1 cellular context compared by ENCODE assay signal in the genomic region with DNA sequence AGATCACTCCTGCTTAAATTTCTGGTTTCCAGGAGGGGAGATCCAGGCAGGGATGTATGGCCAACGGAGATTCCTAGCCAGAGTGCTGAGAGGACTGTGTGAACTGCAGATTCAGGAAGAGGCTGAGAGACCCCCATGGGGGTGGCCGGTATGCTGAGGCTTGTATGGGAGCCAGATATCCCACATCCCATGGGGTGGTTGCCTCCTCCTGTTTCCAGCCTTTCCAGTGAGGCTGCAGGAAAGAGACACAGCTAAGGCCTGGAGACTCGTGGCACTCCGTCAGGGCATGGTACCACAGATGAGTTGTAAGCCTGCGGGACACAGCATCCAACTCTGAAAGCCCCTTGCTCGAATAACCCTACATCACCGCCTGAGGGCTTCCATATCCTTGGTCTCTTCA.
TF ChIP-seq lines count a peak whose summit lies in the region.

No MANE protein-coding gene starts in this region.

TF ChIP-seq in GM23338, 12 proteins besides CTCF, POLR2A, EP300 and RAD21 (continued from another document):
- TF ChIP-seq, protein P1, sequence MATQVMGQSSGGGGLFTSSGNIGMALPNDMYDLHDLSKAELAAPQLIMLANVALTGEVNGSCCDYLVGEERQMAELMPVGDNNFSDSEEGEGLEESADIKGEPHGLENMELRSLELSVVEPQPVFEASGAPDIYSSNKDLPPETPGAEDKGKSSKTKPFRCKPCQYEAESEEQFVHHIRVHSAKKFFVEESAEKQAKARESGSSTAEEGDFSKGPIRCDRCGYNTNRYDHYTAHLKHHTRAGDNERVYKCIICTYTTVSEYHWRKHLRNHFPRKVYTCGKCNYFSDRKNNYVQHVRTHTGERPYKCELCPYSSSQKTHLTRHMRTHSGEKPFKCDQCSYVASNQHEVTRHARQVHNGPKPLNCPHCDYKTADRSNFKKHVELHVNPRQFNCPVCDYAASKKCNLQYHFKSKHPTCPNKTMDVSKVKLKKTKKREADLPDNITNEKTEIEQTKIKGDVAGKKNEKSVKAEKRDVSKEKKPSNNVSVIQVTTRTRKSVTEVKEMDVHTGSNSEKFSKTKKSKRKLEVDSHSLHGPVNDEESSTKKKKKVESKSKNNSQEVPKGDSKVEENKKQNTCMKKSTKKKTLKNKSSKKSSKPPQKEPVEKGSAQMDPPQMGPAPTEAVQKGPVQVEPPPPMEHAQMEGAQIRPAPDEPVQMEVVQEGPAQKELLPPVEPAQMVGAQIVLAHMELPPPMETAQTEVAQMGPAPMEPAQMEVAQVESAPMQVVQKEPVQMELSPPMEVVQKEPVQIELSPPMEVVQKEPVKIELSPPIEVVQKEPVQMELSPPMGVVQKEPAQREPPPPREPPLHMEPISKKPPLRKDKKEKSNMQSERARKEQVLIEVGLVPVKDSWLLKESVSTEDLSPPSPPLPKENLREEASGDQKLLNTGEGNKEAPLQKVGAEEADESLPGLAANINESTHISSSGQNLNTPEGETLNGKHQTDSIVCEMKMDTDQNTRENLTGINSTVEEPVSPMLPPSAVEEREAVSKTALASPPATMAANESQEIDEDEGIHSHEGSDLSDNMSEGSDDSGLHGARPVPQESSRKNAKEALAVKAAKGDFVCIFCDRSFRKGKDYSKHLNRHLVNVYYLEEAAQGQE (IDR thresholded peaks at IDR 0.05; ENCODE audit: unreplicated experiment) = no peak
- TF ChIP-seq CREB1 (CRISPR knock-in tag; IDR thresholded peaks at IDR 0.05; ENCODE audit: low read depth) = no peak
- TF ChIP-seq, protein P2, sequence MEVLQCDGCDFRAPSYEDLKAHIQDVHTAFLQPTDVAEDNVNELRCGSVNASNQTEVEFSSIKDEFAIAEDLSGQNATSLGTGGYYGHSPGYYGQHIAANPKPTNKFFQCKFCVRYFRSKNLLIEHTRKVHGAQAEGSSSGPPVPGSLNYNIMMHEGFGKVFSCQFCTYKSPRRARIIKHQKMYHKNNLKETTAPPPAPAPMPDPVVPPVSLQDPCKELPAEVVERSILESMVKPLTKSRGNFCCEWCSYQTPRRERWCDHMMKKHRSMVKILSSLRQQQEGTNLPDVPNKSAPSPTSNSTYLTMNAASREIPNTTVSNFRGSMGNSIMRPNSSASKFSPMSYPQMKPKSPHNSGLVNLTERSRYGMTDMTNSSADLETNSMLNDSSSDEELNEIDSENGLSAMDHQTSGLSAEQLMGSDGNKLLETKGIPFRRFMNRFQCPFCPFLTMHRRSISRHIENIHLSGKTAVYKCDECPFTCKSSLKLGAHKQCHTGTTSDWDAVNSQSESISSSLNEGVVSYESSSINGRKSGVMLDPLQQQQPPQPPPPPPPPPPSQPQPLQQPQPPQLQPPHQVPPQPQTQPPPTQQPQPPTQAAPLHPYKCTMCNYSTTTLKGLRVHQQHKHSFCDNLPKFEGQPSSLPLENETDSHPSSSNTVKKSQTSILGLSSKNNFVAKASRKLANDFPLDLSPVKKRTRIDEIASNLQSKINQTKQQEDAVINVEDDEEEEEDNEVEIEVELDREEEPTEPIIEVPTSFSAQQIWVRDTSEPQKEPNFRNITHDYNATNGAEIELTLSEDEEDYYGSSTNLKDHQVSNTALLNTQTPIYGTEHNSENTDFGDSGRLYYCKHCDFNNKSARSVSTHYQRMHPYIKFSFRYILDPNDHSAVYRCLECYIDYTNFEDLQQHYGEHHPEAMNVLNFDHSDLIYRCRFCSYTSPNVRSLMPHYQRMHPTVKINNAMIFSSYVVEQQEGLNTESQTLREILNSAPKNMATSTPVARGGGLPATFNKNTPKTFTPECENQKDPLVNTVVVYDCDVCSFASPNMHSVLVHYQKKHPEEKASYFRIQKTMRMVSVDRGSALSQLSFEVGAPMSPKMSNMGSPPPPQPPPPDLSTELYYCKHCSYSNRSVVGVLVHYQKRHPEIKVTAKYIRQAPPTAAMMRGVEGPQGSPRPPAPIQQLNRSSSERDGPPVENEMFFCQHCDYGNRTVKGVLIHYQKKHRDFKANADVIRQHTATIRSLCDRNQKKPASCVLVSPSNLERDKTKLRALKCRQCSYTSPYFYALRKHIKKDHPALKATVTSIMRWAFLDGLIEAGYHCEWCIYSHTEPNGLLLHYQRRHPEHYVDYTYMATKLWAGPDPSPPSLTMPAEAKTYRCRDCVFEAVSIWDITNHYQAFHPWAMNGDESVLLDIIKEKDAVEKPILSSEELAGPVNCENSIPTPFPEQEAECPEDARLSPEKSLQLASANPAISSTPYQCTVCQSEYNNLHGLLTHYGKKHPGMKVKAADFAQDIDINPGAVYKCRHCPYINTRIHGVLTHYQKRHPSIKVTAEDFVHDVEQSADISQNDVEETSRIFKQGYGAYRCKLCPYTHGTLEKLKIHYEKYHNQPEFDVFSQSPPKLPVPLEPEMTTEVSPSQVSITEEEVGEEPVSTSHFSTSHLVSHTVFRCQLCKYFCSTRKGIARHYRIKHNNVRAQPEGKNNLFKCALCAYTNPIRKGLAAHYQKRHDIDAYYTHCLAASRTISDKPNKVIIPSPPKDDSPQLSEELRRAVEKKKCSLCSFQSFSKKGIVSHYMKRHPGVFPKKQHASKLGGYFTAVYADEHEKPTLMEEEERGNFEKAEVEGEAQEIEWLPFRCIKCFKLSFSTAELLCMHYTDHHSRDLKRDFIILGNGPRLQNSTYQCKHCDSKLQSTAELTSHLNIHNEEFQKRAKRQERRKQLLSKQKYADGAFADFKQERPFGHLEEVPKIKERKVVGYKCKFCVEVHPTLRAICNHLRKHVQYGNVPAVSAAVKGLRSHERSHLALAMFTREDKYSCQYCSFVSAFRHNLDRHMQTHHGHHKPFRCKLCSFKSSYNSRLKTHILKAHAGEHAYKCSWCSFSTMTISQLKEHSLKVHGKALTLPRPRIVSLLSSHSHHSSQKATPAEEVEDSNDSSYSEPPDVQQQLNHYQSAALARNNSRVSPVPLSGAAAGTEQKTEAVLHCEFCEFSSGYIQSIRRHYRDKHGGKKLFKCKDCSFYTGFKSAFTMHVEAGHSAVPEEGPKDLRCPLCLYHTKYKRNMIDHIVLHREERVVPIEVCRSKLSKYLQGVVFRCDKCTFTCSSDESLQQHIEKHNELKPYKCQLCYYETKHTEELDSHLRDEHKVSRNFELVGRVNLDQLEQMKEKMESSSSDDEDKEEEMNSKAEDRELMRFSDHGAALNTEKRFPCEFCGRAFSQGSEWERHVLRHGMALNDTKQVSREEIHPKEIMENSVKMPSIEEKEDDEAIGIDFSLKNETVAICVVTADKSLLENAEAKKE (CRISPR knock-in tag; IDR thresholded peaks at IDR 0.05) = no peak
- TF ChIP-seq EZH2 (IDR thresholded peaks at IDR 0.05; ENCODE audit: low read depth, unreplicated experiment) = no peak
- no peak for TF ChIP-seq POLR2AphosphoS5 (IDR thresholded peaks at IDR 0.05; ENCODE audit: low read depth)
- TF ChIP-seq, protein P3, sequence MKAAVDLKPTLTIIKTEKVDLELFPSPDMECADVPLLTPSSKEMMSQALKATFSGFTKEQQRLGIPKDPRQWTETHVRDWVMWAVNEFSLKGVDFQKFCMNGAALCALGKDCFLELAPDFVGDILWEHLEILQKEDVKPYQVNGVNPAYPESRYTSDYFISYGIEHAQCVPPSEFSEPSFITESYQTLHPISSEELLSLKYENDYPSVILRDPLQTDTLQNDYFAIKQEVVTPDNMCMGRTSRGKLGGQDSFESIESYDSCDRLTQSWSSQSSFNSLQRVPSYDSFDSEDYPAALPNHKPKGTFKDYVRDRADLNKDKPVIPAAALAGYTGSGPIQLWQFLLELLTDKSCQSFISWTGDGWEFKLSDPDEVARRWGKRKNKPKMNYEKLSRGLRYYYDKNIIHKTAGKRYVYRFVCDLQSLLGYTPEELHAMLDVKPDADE (IDR thresholded peaks at IDR 0.05) = no peak
- no peak for TF ChIP-seq EZH2phosphoT487 (IDR thresholded peaks at IDR 0.05; ENCODE audit: unreplicated experiment)
